ENCODE assay signal across 12 cellular contexts in the genomic region with DNA sequence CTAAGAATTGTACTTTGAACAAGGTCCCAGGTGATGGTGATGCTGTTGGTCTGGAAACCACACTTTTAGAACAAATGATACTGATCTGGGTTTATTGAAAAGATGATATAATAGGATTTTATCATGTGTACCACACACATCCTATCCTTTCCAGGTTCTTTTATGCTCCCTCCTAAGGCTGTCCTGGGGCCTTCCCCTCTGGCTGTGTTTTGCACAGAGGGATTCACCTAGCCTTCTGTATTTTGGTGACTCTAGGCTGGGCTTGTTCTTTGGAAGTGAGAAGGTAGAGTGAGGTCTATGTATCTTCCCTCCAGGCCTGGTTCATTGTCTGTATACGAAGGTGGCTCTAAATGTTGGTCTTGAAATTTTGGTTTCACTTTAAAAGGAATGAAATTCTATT. TPM values are rescaled to one million over a fixed set of nuclear protein-coding genes. Genes with fewer than 3 reads are reported as not detected.
DNase-seq lines count a peak whose midpoint lies in the region; ATAC-seq, FAIRE-seq and TF ChIP-seq lines count a peak whose summit lies in the region.
"Had no signal": no experiment of that assay in that cellular context is flagged by ENCODE, and none has a peak within 500 bp of the region (broad histone marks: within the 10 kb centered on the region; RNA-seq: fewer than 3 reads in every experiment).

No MANE protein-coding gene starts in this region.

- peak overlapping the region; percentile 72 for H3K27ac ChIP-seq in 22Rv1
- H3K27ac ChIP-seq: adrenal gland had no signal

- H3K4me1 Mint-ChIP-seq in effector memory CD8-positive, alpha-beta T cell (ENCODE audit: low read depth in 2 of 2) = peaks cover 10 to 18% of the 10 kb centered on the region in 2 donors

- no peak for TF ChIP-seq CTCF in 22Rv1 (IDR thresholded peaks at IDR 0.05)
- no peak for TF ChIP-seq CTCF in omental fat pad (IDR thresholded peaks at IDR 0.05)

- ATAC-seq in effector memory CD8-positive, alpha-beta T cell (replicated peaks) = no peak
- peak; percentile 29 for ATAC-seq in omental fat pad (ENCODE audit: low FRiP score)
- no peak for ATAC-seq in GM19395 (IDR thresholded peaks at IDR 0.05; ENCODE audit: unreplicated experiment)
- ATAC-seq in GM21515 (IDR thresholded peaks at IDR 0.05; ENCODE audit: unreplicated experiment) = no peak

- peak overlapping the region; percentile 44 to 56 for H3K4me3 Mint-ChIP-seq in effector memory CD8-positive, alpha-beta T cell
- H3K4me3 Mint-ChIP-seq: CD4-positive, alpha-beta T cell had no signal

- peak overlapping the region; percentile 88 to 92 for H3K27ac Mint-ChIP-seq in effector memory CD8-positive, alpha-beta T cell
- H3K27ac Mint-ChIP-seq: CD4-positive, alpha-beta T cell had no signal

- DNase-seq in GM18507 (ENCODE audit: extremely low spot score, insufficient read length, low read depth) (no peak), omental fat pad (ENCODE audit: low spot score) (no peak), DMS53 treated with DMSO at 0.1 percent for 48 hours (lab: John Stamatoyannopoulos, UW; ENCODE audit: unreplicated experiment) (no peak), NCI-H69 (lab: John Stamatoyannopoulos, UW) (no peak)
- DNase-seq in effector memory CD8-positive, alpha-beta T cell = no peak
- DNase-seq: activated CD8-positive, alpha-beta memory T cell treated with anti-CD3 and anti-CD28 coated beads for 24 hours; adrenal gland; CD4-positive, alpha-beta T cell; NCI-H1436 treated with DMSO at 0.1 percent for 48 hours had no signal

- H3K27me3 Mint-ChIP-seq in effector memory CD8-positive, alpha-beta T cell = no peaks in the 10 kb centered on the region
- H3K27me3 Mint-ChIP-seq: CD4-positive, alpha-beta T cell had no signal

- peaks cover 6% of the 10 kb centered on the region for H3K36me3 Mint-ChIP-seq in effector memory CD8-positive, alpha-beta T cell (ENCODE audit: insufficient read depth)

- H3K9me3 Mint-ChIP-seq in effector memory CD8-positive, alpha-beta T cell = no peaks in the 10 kb centered on the region
- H3K9me3 Mint-ChIP-seq: CD4-positive, alpha-beta T cell had no signal

- FAIRE-seq in GM18507 (lab: Jason Lieb, UNC) = peak; percentile 21

RNA-seq across cellular contexts. Expression of a gene that starts 12.7 kb away (rescaled TPM):
- 10 to 100 TPM; 36.6 to 52.3 (median 40.7) TPM for total RNA-seq in omental fat pad
